1 cellular context compared by ENCODE assay signal in the genomic region with DNA sequence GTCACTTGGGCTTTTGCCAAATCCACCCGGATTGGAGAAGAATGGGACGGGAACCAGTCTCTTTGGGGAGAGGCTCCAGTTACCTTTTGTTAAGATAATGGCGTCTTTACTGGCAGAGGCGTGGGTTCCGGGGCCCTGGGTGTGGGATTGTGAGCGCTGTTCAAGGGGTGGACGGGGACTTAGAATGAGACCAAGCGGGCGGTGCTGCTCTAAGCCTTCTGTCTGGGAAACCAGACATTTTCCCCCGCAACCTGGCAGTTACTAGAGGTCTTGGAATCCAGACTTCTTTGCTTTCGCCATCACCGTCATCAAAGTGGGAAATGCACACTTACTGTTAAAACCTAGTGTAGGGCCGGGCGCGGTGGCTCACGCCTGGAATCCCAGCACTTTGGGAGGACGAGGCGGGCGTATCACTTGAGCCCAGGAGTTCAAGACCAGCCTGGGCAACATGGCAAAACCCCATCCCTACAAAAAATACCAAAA.
TF ChIP-seq lines count a peak whose summit lies in the region.

No MANE protein-coding gene starts in this region.

TF ChIP-seq in HepG2, 621 proteins besides CTCF, POLR2A, EP300 and RAD21 (continued from another document):
- TF ChIP-seq, protein P1, sequence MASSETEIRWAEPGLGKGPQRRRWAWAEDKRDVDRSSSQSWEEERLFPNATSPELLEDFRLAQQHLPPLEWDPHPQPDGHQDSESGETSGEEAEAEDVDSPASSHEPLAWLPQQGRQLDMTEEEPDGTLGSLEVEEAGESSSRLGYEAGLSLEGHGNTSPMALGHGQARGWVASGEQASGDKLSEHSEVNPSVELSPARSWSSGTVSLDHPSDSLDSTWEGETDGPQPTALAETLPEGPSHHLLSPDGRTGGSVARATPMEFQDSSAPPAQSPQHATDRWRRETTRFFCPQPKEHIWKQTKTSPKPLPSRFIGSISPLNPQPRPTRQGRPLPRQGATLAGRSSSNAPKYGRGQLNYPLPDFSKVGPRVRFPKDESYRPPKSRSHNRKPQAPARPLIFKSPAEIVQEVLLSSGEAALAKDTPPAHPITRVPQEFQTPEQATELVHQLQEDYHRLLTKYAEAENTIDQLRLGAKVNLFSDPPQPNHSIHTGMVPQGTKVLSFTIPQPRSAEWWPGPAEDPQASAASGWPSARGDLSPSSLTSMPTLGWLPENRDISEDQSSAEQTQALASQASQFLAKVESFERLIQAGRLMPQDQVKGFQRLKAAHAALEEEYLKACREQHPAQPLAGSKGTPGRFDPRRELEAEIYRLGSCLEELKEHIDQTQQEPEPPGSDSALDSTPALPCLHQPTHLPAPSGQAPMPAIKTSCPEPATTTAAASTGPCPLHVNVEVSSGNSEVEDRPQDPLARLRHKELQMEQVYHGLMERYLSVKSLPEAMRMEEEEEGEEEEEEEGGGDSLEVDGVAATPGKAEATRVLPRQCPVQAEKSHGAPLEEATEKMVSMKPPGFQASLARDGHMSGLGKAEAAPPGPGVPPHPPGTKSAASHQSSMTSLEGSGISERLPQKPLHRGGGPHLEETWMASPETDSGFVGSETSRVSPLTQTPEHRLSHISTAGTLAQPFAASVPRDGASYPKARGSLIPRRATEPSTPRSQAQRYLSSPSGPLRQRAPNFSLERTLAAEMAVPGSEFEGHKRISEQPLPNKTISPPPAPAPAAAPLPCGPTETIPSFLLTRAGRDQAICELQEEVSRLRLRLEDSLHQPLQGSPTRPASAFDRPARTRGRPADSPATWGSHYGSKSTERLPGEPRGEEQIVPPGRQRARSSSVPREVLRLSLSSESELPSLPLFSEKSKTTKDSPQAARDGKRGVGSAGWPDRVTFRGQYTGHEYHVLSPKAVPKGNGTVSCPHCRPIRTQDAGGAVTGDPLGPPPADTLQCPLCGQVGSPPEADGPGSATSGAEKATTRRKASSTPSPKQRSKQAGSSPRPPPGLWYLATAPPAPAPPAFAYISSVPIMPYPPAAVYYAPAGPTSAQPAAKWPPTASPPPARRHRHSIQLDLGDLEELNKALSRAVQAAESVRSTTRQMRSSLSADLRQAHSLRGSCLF (CRISPR knock-in tag; IDR thresholded peaks at IDR 0.05; ENCODE audit: borderline replicate concordance) = no peak
- TF ChIP-seq GTF3A (CRISPR knock-in tag; conservative IDR thresholded peaks at IDR 0.05) (no peak), ZNF253 (CRISPR knock-in tag; IDR thresholded peaks at IDR 0.05; ENCODE audit: borderline replicate concordance) (no peak), ZSCAN12 (CRISPR knock-in tag; IDR thresholded peaks at IDR 0.05) (no peak), ZMYM2 (CRISPR knock-in tag; IDR thresholded peaks at IDR 0.05) (no peak), ZNF34 (CRISPR knock-in tag; IDR thresholded peaks at IDR 0.05; ENCODE audit: borderline replicate concordance) (no peak), ZNF20 (CRISPR knock-in tag; IDR thresholded peaks at IDR 0.05) (0 out of 2 replicates have a peak, but pooled peaks have one; percentile 11), SNRNP70 (IDR thresholded peaks at IDR 0.05; ENCODE audit: low read depth, low read length) (no peak), ZNF484 (CRISPR knock-in tag; IDR thresholded peaks at IDR 0.05; ENCODE audit: borderline replicate concordance, low read depth) (no peak), ESRRA (CRISPR knock-in tag; IDR thresholded peaks at IDR 0.05; ENCODE audit: low read depth) (no peak), EED (CRISPR knock-in tag; IDR thresholded peaks at IDR 0.05) (no peak), ELF4 (CRISPR knock-in tag; IDR thresholded peaks at IDR 0.05; ENCODE audit: borderline replicate concordance) (no peak)
- TF ChIP-seq, protein P2, sequence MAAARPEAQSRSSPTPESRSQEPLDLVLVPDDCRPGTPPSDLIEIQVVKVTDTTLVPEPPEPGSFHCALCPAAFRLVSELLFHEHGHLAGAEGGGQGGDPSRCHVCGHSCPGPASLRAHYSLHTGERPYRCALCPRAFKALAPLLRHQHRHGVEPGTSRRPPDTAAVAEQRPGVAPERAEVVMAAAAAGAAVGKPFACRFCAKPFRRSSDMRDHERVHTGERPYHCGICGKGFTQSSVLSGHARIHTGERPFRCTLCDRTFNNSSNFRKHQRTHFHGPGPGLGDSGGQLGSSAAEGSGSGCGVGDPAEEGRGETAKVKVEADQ (CRISPR knock-in tag; IDR thresholded peaks at IDR 0.05; ENCODE audit: borderline replicate concordance) = no peak
- TF ChIP-seq, protein P3, sequence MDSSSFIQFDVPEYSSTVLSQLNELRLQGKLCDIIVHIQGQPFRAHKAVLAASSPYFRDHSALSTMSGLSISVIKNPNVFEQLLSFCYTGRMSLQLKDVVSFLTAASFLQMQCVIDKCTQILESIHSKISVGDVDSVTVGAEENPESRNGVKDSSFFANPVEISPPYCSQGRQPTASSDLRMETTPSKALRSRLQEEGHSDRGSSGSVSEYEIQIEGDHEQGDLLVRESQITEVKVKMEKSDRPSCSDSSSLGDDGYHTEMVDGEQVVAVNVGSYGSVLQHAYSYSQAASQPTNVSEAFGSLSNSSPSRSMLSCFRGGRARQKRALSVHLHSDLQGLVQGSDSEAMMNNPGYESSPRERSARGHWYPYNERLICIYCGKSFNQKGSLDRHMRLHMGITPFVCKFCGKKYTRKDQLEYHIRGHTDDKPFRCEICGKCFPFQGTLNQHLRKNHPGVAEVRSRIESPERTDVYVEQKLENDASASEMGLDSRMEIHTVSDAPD (CRISPR knock-in tag; IDR thresholded peaks at IDR 0.05) = 0 out of 2 replicates have a peak, but pooled peaks have one; percentile 3
- TF ChIP-seq, protein P4, sequence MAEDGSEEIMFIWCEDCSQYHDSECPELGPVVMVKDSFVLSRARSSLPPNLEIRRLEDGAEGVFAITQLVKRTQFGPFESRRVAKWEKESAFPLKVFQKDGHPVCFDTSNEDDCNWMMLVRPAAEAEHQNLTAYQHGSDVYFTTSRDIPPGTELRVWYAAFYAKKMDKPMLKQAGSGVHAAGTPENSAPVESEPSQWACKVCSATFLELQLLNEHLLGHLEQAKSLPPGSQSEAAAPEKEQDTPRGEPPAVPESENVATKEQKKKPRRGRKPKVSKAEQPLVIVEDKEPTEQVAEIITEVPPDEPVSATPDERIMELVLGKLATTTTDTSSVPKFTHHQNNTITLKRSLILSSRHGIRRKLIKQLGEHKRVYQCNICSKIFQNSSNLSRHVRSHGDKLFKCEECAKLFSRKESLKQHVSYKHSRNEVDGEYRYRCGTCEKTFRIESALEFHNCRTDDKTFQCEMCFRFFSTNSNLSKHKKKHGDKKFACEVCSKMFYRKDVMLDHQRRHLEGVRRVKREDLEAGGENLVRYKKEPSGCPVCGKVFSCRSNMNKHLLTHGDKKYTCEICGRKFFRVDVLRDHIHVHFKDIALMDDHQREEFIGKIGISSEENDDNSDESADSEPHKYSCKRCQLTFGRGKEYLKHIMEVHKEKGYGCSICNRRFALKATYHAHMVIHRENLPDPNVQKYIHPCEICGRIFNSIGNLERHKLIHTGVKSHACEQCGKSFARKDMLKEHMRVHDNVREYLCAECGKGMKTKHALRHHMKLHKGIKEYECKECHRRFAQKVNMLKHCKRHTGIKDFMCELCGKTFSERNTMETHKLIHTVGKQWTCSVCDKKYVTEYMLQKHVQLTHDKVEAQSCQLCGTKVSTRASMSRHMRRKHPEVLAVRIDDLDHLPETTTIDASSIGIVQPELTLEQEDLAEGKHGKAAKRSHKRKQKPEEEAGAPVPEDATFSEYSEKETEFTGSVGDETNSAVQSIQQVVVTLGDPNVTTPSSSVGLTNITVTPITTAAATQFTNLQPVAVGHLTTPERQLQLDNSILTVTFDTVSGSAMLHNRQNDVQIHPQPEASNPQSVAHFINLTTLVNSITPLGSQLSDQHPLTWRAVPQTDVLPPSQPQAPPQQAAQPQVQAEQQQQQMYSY (CRISPR knock-in tag; IDR thresholded peaks at IDR 0.05) = 0 out of 2 replicates have a peak, but pooled peaks have one; percentile 28
